In genomic region chr10:45655219-45655618, GRCh38 we compare ENCODE assay signal across 21 cellular contexts. TPM values are rescaled to one million over a fixed set of nuclear protein-coding genes. Genes with fewer than 3 reads are reported as not detected.
DNase-seq lines count a peak whose midpoint lies in the region; ATAC-seq, FAIRE-seq and TF ChIP-seq lines count a peak whose summit lies in the region.
"Had no signal": no experiment of that assay in that cellular context is flagged by ENCODE, and none has a peak within 500 bp of the region (broad histone marks: within the 10 kb centered on the region; RNA-seq: fewer than 3 reads in every experiment).

No MANE protein-coding gene starts in this region.

- peaks cover 36% of the 10 kb centered on the region for H3K36me3 Mint-ChIP-seq in activated naive CD4-positive, alpha-beta T cell treated with anti-CD3 and anti-CD28 coated beads, Interleukin-2, amount 50 U/mL, for 24 hours
- peaks cover 14% of the 10 kb centered on the region for H3K36me3 Mint-ChIP-seq in stimulated activated effector memory CD8-positive, alpha-beta T cell treated with anti-CD3 and anti-CD28 coated beads, Interleukin-12 subunit alpha, Interleukin-12 subunit beta, amount 100 ng/mL, for 72 hours

- CTCF ChIA-PET in OCI-LY7 (lab: Charles Lee; ENCODE audit: unreplicated experiment) = no interaction called here

- POLR2A ChIA-PET in OCI-LY7 (lab: Charles Lee) = interaction anchor here (0.6 to 3.5 kb wide), 3 partner anchors 15 to 21 kb away, joined by 3 to 29 read pairs (median 4); partner anchors contain the start of gene ZFAND4

- H3K4me3 ChIP-seq in OCI-LY7 (ENCODE audit: low read depth, low read length, poor library complexity, severe bottlenecking) (no peak overlapping the region), breast epithelium (no peak overlapping the region)
- H3K4me3 ChIP-seq: BLaER1, PC-9 had no signal

- H3K27me3 ChIP-seq in breast epithelium = no peaks in the 10 kb centered on the region
- H3K27me3 ChIP-seq: BLaER1 had no signal

- peaks cover 83% of the 10 kb centered on the region for H3K79me2 ChIP-seq in OCI-LY7 (ENCODE audit: insufficient read depth, low read depth, low read length)

- H3K27ac ChIP-seq in OCI-LY7 (ENCODE audit: low read depth, low read length, poor library complexity, severe bottlenecking) (peak overlapping the region; percentile 83), breast epithelium (no peak overlapping the region)
- H3K27ac ChIP-seq: BLaER1, PC-9, RWPE1 had no signal

- H3K9me2 ChIP-seq in OCI-LY7 (ENCODE audit: insufficient read depth, low read length) = no peaks in the 10 kb centered on the region

- H3K27ac Mint-ChIP-seq in activated naive CD4-positive, alpha-beta T cell treated with anti-CD3 and anti-CD28 coated beads, Interleukin-2, amount 50 U/mL, for 24 hours = peak overlapping the region; percentile 20
- peak overlapping the region; percentile 6 for H3K27ac Mint-ChIP-seq in stimulated activated effector memory CD8-positive, alpha-beta T cell treated with anti-CD3 and anti-CD28 coated beads, Interleukin-12 subunit alpha, Interleukin-12 subunit beta, amount 100 ng/mL, for 72 hours

- peak; percentile 61 for FAIRE-seq in islet of Langerhans (lab: Jason Lieb, UNC)
- FAIRE-seq: GM12892, H1 had no signal

- H3K4me3 Mint-ChIP-seq in activated naive CD4-positive, alpha-beta T cell treated with anti-CD3 and anti-CD28 coated beads, Interleukin-2, amount 50 U/mL, for 24 hours = peak overlapping the region; percentile 24
- H3K4me3 Mint-ChIP-seq in stimulated activated effector memory CD8-positive, alpha-beta T cell treated with anti-CD3 and anti-CD28 coated beads, Interleukin-12 subunit alpha, Interleukin-12 subunit beta, amount 100 ng/mL, for 72 hours = no peak overlapping the region
- H3K4me3 Mint-ChIP-seq: CD8-positive, alpha-beta memory T cell had no signal

- no peak for DNase-seq in activated naive CD4-positive, alpha-beta T cell treated with Interleukin-2 at 50 U/mL for 16 hours
- DNase-seq in OCI-LY7 (ENCODE audit: low spot score) (no peak), T-helper 1 cell (no peak), breast epithelium (ENCODE audit: low spot score in 2 of 2) (no peak), posterior vena cava (ENCODE audit: low spot score) (no peak)
- DNase-seq in stimulated activated effector memory CD8-positive, alpha-beta T cell treated with anti-CD3 and anti-CD28 coated beads, Interleukin-12 subunit alpha, Interleukin-12 subunit beta, amount 100 ng/mL, for 72 hours (ENCODE audit: low spot score in 2 of 2) = no peak
- DNase-seq: CD8-positive, alpha-beta memory T cell; DMS53; NCI-H1092 treated with DMSO at 0.1 percent for 48 hours; NCI-H1694; NCI-H2107; NCI-H510A; NCI-H774; PC-9; SIG-M5 had no signal

- H3K4me1 ChIP-seq in OCI-LY7 (ENCODE audit: insufficient read depth, low read length, poor library complexity, severe bottlenecking) (peaks cover 85% of the 10 kb centered on the region), breast epithelium (no peaks in the 10 kb centered on the region)

- H3K36me3 ChIP-seq in OCI-LY7 (ENCODE audit: insufficient read depth, low read length) = peaks cover 37% of the 10 kb centered on the region
- no peaks in the 10 kb centered on the region for H3K36me3 ChIP-seq in breast epithelium
- H3K36me3 ChIP-seq: BLaER1 had no signal

- intact Hi-C loops in OCI-LY7 (cut with micrococcal nuclease; ENCODE audit: unreplicated experiment) = no loop called here
- intact Hi-C loops in breast epithelium (cut with DNase I; ENCODE audit: low total_unique reads) = no loop called here
- intact Hi-C loops in posterior vena cava (cut with DNase I) = no loop called here

- peak overlapping the region; percentile 76 for H3K4me2 ChIP-seq in OCI-LY7 (ENCODE audit: low read length)
- H3K4me2 ChIP-seq: BLaER1, PC-9 had no signal

- no peak overlapping the region; the same call in 1 of the 2 replicates for H2AFZ ChIP-seq in OCI-LY7 (ENCODE audit: low read length)
- H2AFZ ChIP-seq: PC-9 had no signal

- no peak for ATAC-seq in stimulated activated effector memory CD8-positive, alpha-beta T cell treated with anti-CD3 and anti-CD28 coated beads, Interleukin-12 subunit alpha, Interleukin-12 subunit beta, amount 100 ng/mL, for 72 hours

- no peak for TF ChIP-seq CTCF in OCI-LY7 (conservative IDR thresholded peaks at IDR 0.05; ENCODE audit: low read length)
- TF ChIP-seq CTCF in breast epithelium (IDR thresholded peaks at IDR 0.05) = no peak

- H3K27me3 Mint-ChIP-seq in activated naive CD4-positive, alpha-beta T cell treated with anti-CD3 and anti-CD28 coated beads, Interleukin-2, amount 50 U/mL, for 24 hours = no peaks in the 10 kb centered on the region
- H3K27me3 Mint-ChIP-seq: CD8-positive, alpha-beta memory T cell had no signal

- TF ChIP-seq POLR2A in breast epithelium (IDR thresholded peaks at IDR 0.05) = no peak

- BruUV-seq in OCI-LY7 (replicated peaks; lab: Mats Ljungman, UMichigan) = no TSS peak

- H4K20me1 ChIP-seq in OCI-LY7 (ENCODE audit: insufficient read depth, low read length) = no peaks in the 10 kb centered on the region
- H4K20me1 ChIP-seq: BLaER1 had no signal

- peaks cover 62% of the 10 kb centered on the region for H3K4me1 Mint-ChIP-seq in activated naive CD4-positive, alpha-beta T cell treated with anti-CD3 and anti-CD28 coated beads, Interleukin-2, amount 50 U/mL, for 24 hours
- H3K4me1 Mint-ChIP-seq in stimulated activated effector memory CD8-positive, alpha-beta T cell treated with anti-CD3 and anti-CD28 coated beads, Interleukin-12 subunit alpha, Interleukin-12 subunit beta, amount 100 ng/mL, for 72 hours = peaks cover 21% of the 10 kb centered on the region

- H3K9me3 ChIP-seq in OCI-LY7 (ENCODE audit: low read length) (peaks cover 6% of the 10 kb centered on the region; the same call in 1 of the 2 replicates), breast epithelium (no peaks in the 10 kb centered on the region)
- H3K9me3 ChIP-seq: BLaER1 had no signal

- peaks cover 6% of the 10 kb centered on the region for H3K9me3 Mint-ChIP-seq in activated naive CD4-positive, alpha-beta T cell treated with anti-CD3 and anti-CD28 coated beads, Interleukin-2, amount 50 U/mL, for 24 hours
- H3K9me3 Mint-ChIP-seq in stimulated activated effector memory CD8-positive, alpha-beta T cell treated with anti-CD3 and anti-CD28 coated beads, Interleukin-12 subunit alpha, Interleukin-12 subunit beta, amount 100 ng/mL, for 72 hours = peaks cover 3% of the 10 kb centered on the region

RNA-seq across cellular contexts. Expression of gene ZFAND4, which starts 17.4 kb away (rescaled TPM):
- total RNA-seq in OCI-LY7 (2014; rRNA removed; shearing (Covaris generic)) = 15.1 and 18.6 TPM in 2 replicates
- total RNA-seq in OCI-LY7 (2022) (35.8 and 35.9 TPM in 2 replicates), breast epithelium (10 to 100 TPM; 15.2 to 42.1 (median 29.8) TPM), posterior vena cava (10 to 100 TPM in 1 of 2 donors, 1 to 10 TPM in 1; 7.5 to 11.6 TPM)
